ENCODE assay signal across 1 cellular context in the genomic region with DNA sequence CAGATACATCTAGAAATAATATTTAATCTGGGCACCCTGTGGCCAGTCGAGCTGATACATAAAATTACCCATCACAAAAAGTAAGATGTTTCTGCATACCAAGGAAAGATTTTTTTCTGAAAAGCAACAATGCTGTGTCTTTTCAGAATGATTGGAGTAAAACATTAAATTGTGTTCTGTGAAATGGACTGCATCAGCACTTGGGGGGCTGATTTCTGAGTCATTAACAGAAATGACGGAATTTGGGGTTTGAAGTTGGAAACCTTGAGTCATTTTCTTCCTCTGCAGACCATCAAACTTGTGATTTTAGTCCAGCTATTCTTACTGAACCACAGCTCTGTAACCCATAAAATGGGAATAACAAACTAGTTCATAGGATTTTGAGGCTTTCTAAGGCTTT.
TF ChIP-seq lines count a peak whose summit lies in the region.

No MANE protein-coding gene starts in this region.

TF ChIP-seq in GM23338, 12 proteins besides CTCF, POLR2A, EP300 and RAD21 (continued from another document):
- TF ChIP-seq, protein P1, sequence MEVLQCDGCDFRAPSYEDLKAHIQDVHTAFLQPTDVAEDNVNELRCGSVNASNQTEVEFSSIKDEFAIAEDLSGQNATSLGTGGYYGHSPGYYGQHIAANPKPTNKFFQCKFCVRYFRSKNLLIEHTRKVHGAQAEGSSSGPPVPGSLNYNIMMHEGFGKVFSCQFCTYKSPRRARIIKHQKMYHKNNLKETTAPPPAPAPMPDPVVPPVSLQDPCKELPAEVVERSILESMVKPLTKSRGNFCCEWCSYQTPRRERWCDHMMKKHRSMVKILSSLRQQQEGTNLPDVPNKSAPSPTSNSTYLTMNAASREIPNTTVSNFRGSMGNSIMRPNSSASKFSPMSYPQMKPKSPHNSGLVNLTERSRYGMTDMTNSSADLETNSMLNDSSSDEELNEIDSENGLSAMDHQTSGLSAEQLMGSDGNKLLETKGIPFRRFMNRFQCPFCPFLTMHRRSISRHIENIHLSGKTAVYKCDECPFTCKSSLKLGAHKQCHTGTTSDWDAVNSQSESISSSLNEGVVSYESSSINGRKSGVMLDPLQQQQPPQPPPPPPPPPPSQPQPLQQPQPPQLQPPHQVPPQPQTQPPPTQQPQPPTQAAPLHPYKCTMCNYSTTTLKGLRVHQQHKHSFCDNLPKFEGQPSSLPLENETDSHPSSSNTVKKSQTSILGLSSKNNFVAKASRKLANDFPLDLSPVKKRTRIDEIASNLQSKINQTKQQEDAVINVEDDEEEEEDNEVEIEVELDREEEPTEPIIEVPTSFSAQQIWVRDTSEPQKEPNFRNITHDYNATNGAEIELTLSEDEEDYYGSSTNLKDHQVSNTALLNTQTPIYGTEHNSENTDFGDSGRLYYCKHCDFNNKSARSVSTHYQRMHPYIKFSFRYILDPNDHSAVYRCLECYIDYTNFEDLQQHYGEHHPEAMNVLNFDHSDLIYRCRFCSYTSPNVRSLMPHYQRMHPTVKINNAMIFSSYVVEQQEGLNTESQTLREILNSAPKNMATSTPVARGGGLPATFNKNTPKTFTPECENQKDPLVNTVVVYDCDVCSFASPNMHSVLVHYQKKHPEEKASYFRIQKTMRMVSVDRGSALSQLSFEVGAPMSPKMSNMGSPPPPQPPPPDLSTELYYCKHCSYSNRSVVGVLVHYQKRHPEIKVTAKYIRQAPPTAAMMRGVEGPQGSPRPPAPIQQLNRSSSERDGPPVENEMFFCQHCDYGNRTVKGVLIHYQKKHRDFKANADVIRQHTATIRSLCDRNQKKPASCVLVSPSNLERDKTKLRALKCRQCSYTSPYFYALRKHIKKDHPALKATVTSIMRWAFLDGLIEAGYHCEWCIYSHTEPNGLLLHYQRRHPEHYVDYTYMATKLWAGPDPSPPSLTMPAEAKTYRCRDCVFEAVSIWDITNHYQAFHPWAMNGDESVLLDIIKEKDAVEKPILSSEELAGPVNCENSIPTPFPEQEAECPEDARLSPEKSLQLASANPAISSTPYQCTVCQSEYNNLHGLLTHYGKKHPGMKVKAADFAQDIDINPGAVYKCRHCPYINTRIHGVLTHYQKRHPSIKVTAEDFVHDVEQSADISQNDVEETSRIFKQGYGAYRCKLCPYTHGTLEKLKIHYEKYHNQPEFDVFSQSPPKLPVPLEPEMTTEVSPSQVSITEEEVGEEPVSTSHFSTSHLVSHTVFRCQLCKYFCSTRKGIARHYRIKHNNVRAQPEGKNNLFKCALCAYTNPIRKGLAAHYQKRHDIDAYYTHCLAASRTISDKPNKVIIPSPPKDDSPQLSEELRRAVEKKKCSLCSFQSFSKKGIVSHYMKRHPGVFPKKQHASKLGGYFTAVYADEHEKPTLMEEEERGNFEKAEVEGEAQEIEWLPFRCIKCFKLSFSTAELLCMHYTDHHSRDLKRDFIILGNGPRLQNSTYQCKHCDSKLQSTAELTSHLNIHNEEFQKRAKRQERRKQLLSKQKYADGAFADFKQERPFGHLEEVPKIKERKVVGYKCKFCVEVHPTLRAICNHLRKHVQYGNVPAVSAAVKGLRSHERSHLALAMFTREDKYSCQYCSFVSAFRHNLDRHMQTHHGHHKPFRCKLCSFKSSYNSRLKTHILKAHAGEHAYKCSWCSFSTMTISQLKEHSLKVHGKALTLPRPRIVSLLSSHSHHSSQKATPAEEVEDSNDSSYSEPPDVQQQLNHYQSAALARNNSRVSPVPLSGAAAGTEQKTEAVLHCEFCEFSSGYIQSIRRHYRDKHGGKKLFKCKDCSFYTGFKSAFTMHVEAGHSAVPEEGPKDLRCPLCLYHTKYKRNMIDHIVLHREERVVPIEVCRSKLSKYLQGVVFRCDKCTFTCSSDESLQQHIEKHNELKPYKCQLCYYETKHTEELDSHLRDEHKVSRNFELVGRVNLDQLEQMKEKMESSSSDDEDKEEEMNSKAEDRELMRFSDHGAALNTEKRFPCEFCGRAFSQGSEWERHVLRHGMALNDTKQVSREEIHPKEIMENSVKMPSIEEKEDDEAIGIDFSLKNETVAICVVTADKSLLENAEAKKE (CRISPR knock-in tag; IDR thresholded peaks at IDR 0.05): no peak
